16 cellular contexts compared by ENCODE assay signal in the genomic region with DNA sequence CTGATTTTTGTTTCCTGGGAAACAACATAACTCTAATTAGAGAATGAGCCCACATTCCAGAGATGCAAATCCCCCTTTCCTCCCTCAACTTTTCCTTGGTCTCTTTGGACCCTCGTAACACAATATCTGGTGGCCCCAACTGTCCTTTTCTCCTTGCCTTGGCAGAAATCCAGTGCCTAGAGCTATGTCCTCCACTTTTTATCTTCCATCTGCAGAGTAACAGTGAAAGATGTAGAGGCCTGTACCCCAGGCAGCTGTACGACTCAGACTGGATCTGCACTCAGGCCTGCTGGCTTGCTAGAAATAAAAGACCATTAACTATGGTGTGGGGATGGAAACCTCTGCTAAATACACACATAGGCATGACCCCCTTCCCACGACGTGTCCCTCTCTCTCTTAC.
DNase-seq lines count a peak whose midpoint lies in the region; ATAC-seq and TF ChIP-seq lines count a peak whose summit lies in the region.
"Had no signal": no experiment of that assay in that cellular context is flagged by ENCODE, and none has a peak within 500 bp of the region (broad histone marks: within the 10 kb centered on the region; RNA-seq: fewer than 3 reads in every experiment).

No MANE protein-coding gene starts in this region.

- no peaks in the 10 kb centered on the region for H3K9me2 ChIP-seq in SK-N-SH

- H3K36me3 ChIP-seq in SK-N-SH (replicated peaks in 1 of 2; ENCODE audit: control insufficient read depth in 1 of 2, insufficient read depth in 2 of 2, low read length in 1 of 2) (no peaks in the 10 kb centered on the region), gastrocnemius medialis (no peaks in the 10 kb centered on the region)

- ATAC-seq in gastrocnemius medialis, result no peak

- peak overlapping the region in 1 of 2 experiments; percentile 59; a peak in 2 of 4 replicates for H3K27ac ChIP-seq in SK-N-SH (ENCODE audit: low read depth in 2 of 2, low read length in 1 of 2)
- H3K27ac ChIP-seq in RWPE1, result no peak overlapping the region
- no peak overlapping the region for H3K27ac ChIP-seq in gastrocnemius medialis
- H3K27ac ChIP-seq: 22Rv1 had no signal

- in situ Hi-C loops in gastrocnemius medialis (cut with MboI; ENCODE audit: low sequenced_read_pairs in 4 of 4), result no loop called here

- no peaks in the 10 kb centered on the region for H3F3A ChIP-seq in SK-N-SH (replicated peaks; ENCODE audit: insufficient read depth)

- no peak for TF ChIP-seq POLR2A in erythroblast (IDR thresholded peaks at IDR 0.05; ENCODE audit: low read length)
- TF ChIP-seq POLR2A in gastrocnemius medialis (IDR thresholded peaks at IDR 0.05), result no peak

- H3K27me3 ChIP-seq in SK-N-SH (ENCODE audit: insufficient read depth), result no peaks in the 10 kb centered on the region
- no peaks in the 10 kb centered on the region for H3K27me3 ChIP-seq in gastrocnemius medialis

- H3K79me2 ChIP-seq in SK-N-SH (ENCODE audit: insufficient read depth), result no peaks in the 10 kb centered on the region

- TF ChIP-seq CTCF in SK-N-SH (IDR thresholded peaks at IDR 0.05) (no peak), RWPE1 (conservative IDR thresholded peaks at IDR 0.05; ENCODE audit: low read depth) (no peak), gastrocnemius medialis (IDR thresholded peaks at IDR 0.05 in 4 of 5, conservative IDR thresholded peaks at IDR 0.05 in 1 of 5) (no peak)

- H4K20me1 ChIP-seq in SK-N-SH (ENCODE audit: insufficient read depth), result no peaks in the 10 kb centered on the region

- intact Hi-C loops in gastrocnemius medialis (cut with DNase I; ENCODE audit: low total_unique reads), result no loop called here

- no peak for TF ChIP-seq EP300 in SK-N-SH (IDR thresholded peaks at IDR 0.05; ENCODE audit: borderline replicate concordance in 1 of 2, low read depth in 1 of 2, low read length in 1 of 2)

- peak; percentile 46 for DNase-seq in DMS 273 (lab: John Stamatoyannopoulos, UW; ENCODE audit: unreplicated experiment)
- DNase-seq in DMS 273 treated with DMSO at 0.1 percent for 48 hours (lab: John Stamatoyannopoulos, UW), result no peak
- DNase-seq in SK-N-SH, result peak; percentile 28
- peak; percentile 1 to 21 for DNase-seq in erythroblast (lab: John Stamatoyannopoulos, UW)
- DNase-seq in C1 segment of cervical spinal cord (lab: John Stamatoyannopoulos, UW), result no peak
- DNase-seq in RWPE1 (ENCODE audit: low spot score), result no peak
- no peak for DNase-seq in gastrocnemius medialis
- no peak for DNase-seq in activated gamma-delta T cell treated with Interleukin-2 at 50 U/mL for 16 hours
- DNase-seq: CD4-positive, alpha-beta memory T cell; Karpas-422; NCI-H187; NCI-H226; NCI-H526 treated with DMSO at 0.1 percent for 48 hours; NK-92 treated with Interleukin-12 subunit alpha and Interleukin-12 subunit beta, amount 100 ng/mL, for 24 hours; SW 1271 had no signal

- no peak overlapping the region for H3K9ac ChIP-seq in SK-N-SH

- no peak overlapping the region for H2AFZ ChIP-seq in SK-N-SH (ENCODE audit: low read depth)

- H3K4me1 ChIP-seq in SK-N-SH (ENCODE audit: control insufficient read depth in 1 of 2, insufficient read depth in 2 of 2, low read depth in 1 of 2, low read length in 1 of 2) (peaks cover 0 to 9% of the 10 kb centered on the region in 2 experiments; a peak in 3 of 4 replicates), gastrocnemius medialis (no peaks in the 10 kb centered on the region)

- WGBS in SK-N-SH (ENCODE audit: low lambda C conversion rate), result 58% methylated on average over 4 of the region's 4 CpGs

- H3K4me2 ChIP-seq in SK-N-SH, result no peak overlapping the region

- H3K4me3 ChIP-seq in SK-N-SH (ENCODE audit: low read depth in 2 of 2, low read length in 1 of 2), result no peak overlapping the region
- no peak overlapping the region for H3K4me3 ChIP-seq in gastrocnemius medialis

- TF ChIP-seq RAD21 in SK-N-SH (IDR thresholded peaks at IDR 0.05; ENCODE audit: low read length), result no peak

- CTCF ChIA-PET in SK-N-SH (lab: Yijun Ruan, JAX) (no interaction called here), RWPE1 (lab: Yijun Ruan, JAX) (no interaction called here)

- POLR2A ChIA-PET in SK-N-SH (lab: Yijun Ruan, JAX) (no interaction called here), RWPE1 (lab: Yijun Ruan, JAX; ENCODE audit: low non-redundant PET) (no interaction called here)

- H3K9me3 ChIP-seq in SK-N-SH (no peaks in the 10 kb centered on the region), gastrocnemius medialis (no peaks in the 10 kb centered on the region)

TF ChIP-seq in SK-N-SH, 30 proteins besides CTCF, POLR2A, EP300 and RAD21 (continues in another document):
- TF ChIP-seq EZH2phosphoT487 (IDR thresholded peaks at IDR 0.05; ENCODE audit: borderline replicate concordance, low read depth) (no peak), TAF1 (IDR thresholded peaks at IDR 0.05; ENCODE audit: borderline replicate concordance, low read depth, low read length) (no peak), SMC3 (IDR thresholded peaks at IDR 0.05; ENCODE audit: low read depth, low read length) (no peak), REST (IDR thresholded peaks at IDR 0.05; ENCODE audit: low read depth, low read length) (no peak), POLR2AphosphoS5 (IDR thresholded peaks at IDR 0.05; ENCODE audit: low read depth, low read length) (no peak), TCF12 (IDR thresholded peaks at IDR 0.05) (no peak), MXI1 (IDR thresholded peaks at IDR 0.05; ENCODE audit: low read depth, low read length) (no peak), SIN3A (IDR thresholded peaks at IDR 0.05; ENCODE audit: borderline replicate concordance, low read depth, low read length) (no peak), FOXJ3 (CRISPR knock-in tag; IDR thresholded peaks at IDR 0.05) (no peak), GABPA (IDR thresholded peaks at IDR 0.05; ENCODE audit: low read depth) (no peak), NRF1 (IDR thresholded peaks at IDR 0.05; ENCODE audit: low read depth, low read length) (no peak), GATA2 (CRISPR knock-in tag; IDR thresholded peaks at IDR 0.05) (no peak), CHD2 (IDR thresholded peaks at IDR 0.05; ENCODE audit: low read length, partially characterized antibody) (no peak), RFX5 (IDR thresholded peaks at IDR 0.05; ENCODE audit: low read length) (no peak), FOSL2 (IDR thresholded peaks at IDR 0.05; ENCODE audit: borderline replicate concordance, low read depth) (no peak)
- TF ChIP-seq, protein P1, sequence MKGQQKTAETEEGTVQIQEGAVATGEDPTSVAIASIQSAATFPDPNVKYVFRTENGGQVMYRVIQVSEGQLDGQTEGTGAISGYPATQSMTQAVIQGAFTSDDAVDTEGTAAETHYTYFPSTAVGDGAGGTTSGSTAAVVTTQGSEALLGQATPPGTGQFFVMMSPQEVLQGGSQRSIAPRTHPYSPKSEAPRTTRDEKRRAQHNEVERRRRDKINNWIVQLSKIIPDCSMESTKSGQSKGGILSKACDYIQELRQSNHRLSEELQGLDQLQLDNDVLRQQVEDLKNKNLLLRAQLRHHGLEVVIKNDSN (IDR thresholded peaks at IDR 0.05; ENCODE audit: borderline replicate concordance, low read depth), result no peak
- TF ChIP-seq, protein P2, sequence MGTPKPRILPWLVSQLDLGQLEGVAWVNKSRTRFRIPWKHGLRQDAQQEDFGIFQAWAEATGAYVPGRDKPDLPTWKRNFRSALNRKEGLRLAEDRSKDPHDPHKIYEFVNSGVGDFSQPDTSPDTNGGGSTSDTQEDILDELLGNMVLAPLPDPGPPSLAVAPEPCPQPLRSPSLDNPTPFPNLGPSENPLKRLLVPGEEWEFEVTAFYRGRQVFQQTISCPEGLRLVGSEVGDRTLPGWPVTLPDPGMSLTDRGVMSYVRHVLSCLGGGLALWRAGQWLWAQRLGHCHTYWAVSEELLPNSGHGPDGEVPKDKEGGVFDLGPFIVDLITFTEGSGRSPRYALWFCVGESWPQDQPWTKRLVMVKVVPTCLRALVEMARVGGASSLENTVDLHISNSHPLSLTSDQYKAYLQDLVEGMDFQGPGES (IDR thresholded peaks at IDR 0.05; ENCODE audit: low read depth, low read length), result no peak
- TF ChIP-seq, protein P3, sequence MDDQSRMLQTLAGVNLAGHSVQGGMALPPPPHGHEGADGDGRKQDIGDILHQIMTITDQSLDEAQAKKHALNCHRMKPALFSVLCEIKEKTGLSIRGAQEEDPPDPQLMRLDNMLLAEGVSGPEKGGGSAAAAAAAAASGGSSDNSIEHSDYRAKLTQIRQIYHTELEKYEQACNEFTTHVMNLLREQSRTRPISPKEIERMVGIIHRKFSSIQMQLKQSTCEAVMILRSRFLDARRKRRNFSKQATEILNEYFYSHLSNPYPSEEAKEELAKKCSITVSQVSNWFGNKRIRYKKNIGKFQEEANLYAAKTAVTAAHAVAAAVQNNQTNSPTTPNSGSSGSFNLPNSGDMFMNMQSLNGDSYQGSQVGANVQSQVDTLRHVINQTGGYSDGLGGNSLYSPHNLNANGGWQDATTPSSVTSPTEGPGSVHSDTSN (IDR thresholded peaks at IDR 0.05), result no peak
- TF ChIP-seq, protein P4, sequence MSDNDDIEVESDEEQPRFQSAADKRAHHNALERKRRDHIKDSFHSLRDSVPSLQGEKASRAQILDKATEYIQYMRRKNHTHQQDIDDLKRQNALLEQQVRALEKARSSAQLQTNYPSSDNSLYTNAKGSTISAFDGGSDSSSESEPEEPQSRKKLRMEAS (IDR thresholded peaks at IDR 0.05; ENCODE audit: low read depth), result no peak

Comparison
In these comparisons a context has a peak if more than half of its experiments do, and no peak if none do; other contexts are left out.
1. DNase-seq: peak in DMS 273 (single experiment), SK-N-SH (single experiment) and erythroblast (2 of 2); none in DMS 273 treated with DMSO at 0.1 percent for 48 hours (single experiment), C1 segment of cervical spinal cord (0 of 14), RWPE1 (single experiment), gastrocnemius medialis (0 of 2) and activated gamma-delta T cell treated with Interleukin-2 at 50 U/mL for 16 hours (single experiment).